Comparison of ENCODE assay signal across 27 cellular contexts in genomic region chr17:54727624-54728023, GRCh38.
DNase-seq lines count a peak whose midpoint lies in the region; ATAC-seq, FAIRE-seq and TF ChIP-seq lines count a peak whose summit lies in the region.
"Had no signal": no experiment of that assay in that cellular context is flagged by ENCODE, and none has a peak within 500 bp of the region (broad histone marks: within the 10 kb centered on the region; RNA-seq: fewer than 3 reads in every experiment).

No MANE protein-coding gene starts in this region.

- H4K20me1 ChIP-seq in HepG2 (ENCODE audit: insufficient read depth, low read length) (no peaks in the 10 kb centered on the region), neural progenitor cell (ENCODE audit: low read depth) (no peaks in the 10 kb centered on the region)
- H4K20me1 ChIP-seq: BLaER1 had no signal

- H3K27me3 Mint-ChIP-seq in neural progenitor cell (ENCODE audit: insufficient read depth, low read depth): peaks cover 4% of the 10 kb centered on the region
- H3K27me3 Mint-ChIP-seq: CD4-positive, alpha-beta memory T cell; CD4-positive, CD25-positive, alpha-beta regulatory T cell; CD8-positive, alpha-beta memory T cell had no signal

- CTCF ChIA-PET in HepG2 (lab: Yijun Ruan, JAX; ENCODE audit: low intra/inter-chr PET ratio, low total read pairs): no interaction called here

- FAIRE-seq in HepG2 (lab: Jason Lieb, UNC): no peak
- FAIRE-seq: A204.1, GM12892, GM18507 had no signal

- TF ChIP-seq RAD21 in HepG2 (CRISPR knock-in tag; IDR thresholded peaks at IDR 0.05): no peak

- no peak for TF ChIP-seq EP300 in HepG2 (IDR thresholded peaks at IDR 0.05; ENCODE audit: low read depth in 2 of 2, low read length in 2 of 2)
- TF ChIP-seq EP300 in HepG2 (CRISPR knock-in tag; IDR thresholded peaks at IDR 0.05; ENCODE audit: borderline replicate concordance): no peak

- no peaks in the 10 kb centered on the region for H3K4me1 Mint-ChIP-seq in neural progenitor cell
- H3K4me1 Mint-ChIP-seq: CD14-positive monocyte; CD4-positive, alpha-beta memory T cell; CD4-positive, CD25-positive, alpha-beta regulatory T cell; CD8-positive, alpha-beta memory T cell had no signal

- TF ChIP-seq POLR2A in HepG2 (IDR thresholded peaks at IDR 0.05; ENCODE audit: insufficient read depth in 1 of 2, low read depth in 2 of 2, low read length in 2 of 2): no peak
- no peak for TF ChIP-seq POLR2A in right lobe of liver (IDR thresholded peaks at IDR 0.05)

- BruUV-seq in HepG2 (replicated peaks; lab: Mats Ljungman, UMichigan): no TSS peak

- H3K9me3 Mint-ChIP-seq in neural progenitor cell: peaks cover 32% of the 10 kb centered on the region

- H3K4me1 ChIP-seq in HepG2 (ENCODE audit: insufficient read depth, low read length): no peaks in the 10 kb centered on the region
- no peaks in the 10 kb centered on the region for H3K4me1 ChIP-seq in right lobe of liver
- no peaks in the 10 kb centered on the region for H3K4me1 ChIP-seq in neural progenitor cell
- H3K4me1 ChIP-seq: BE2C, BLaER1 had no signal

- DNase-seq in HepG2 (ENCODE audit: low spot score): no peak
- DNase-seq in right lobe of liver: no peak
- DNase-seq in OCI-M1 (lab: John Stamatoyannopoulos, UW): peak; percentile 6
- peak; percentile 5 for DNase-seq in neural progenitor cell (ENCODE audit: low spot score)
- no peak for DNase-seq in NCI-H524 treated with DMSO at 0.1 percent for 48 hours (lab: John Stamatoyannopoulos, UW)
- no peak for DNase-seq in NCI-H146 (lab: John Stamatoyannopoulos, UW)
- DNase-seq: 8988T; ACHN; BE2C; C1 segment of cervical spinal cord; CD4-positive, alpha-beta memory T cell; CD4-positive, CD25-positive, alpha-beta regulatory T cell; CD8-positive, alpha-beta memory T cell; COR-L47; DMS 273 treated with DMSO at 0.1 percent for 48 hours; DMS153; DMS79; DND-41; EL; GDM1 had no signal

- H3K9ac ChIP-seq in HepG2 (ENCODE audit: insufficient read depth, low read depth, low read length) (no peak overlapping the region), neural progenitor cell (no peak overlapping the region)
- H3K9ac ChIP-seq: BLaER1 had no signal

- H3K27ac ChIP-seq in HepG2 (ENCODE audit: extremely low read length, insufficient read depth, low read length) (no peak overlapping the region), right lobe of liver (no peak overlapping the region), neural progenitor cell (no peak overlapping the region)
- H3K27ac ChIP-seq: BLaER1 had no signal

- H3K9me3 ChIP-seq in HepG2 (ENCODE audit: low read length) (peaks cover 74% of the 10 kb centered on the region), right lobe of liver (peaks cover 0 to 9% (median 0%) of the 10 kb centered on the region in 4 donors), neural progenitor cell (ENCODE audit: low read depth) (peaks cover 7% of the 10 kb centered on the region)
- H3K9me3 ChIP-seq: BE2C had no signal

- H2AFZ ChIP-seq in HepG2 (ENCODE audit: low read length) (no peak overlapping the region), neural progenitor cell (replicated peaks) (no peak overlapping the region)

- POLR2A ChIA-PET in HepG2 (lab: Yijun Ruan, JAX): no interaction called here

- H3K36me3 ChIP-seq in HepG2 (replicated peaks in 1 of 2; ENCODE audit: control insufficient read depth in 1 of 2, insufficient read depth in 2 of 2, low read length in 2 of 2) (no peaks in the 10 kb centered on the region), right lobe of liver (no peaks in the 10 kb centered on the region), neural progenitor cell (no peaks in the 10 kb centered on the region)
- H3K36me3 ChIP-seq: BE2C, BLaER1 had no signal

- H3K27ac Mint-ChIP-seq in neural progenitor cell: no peak overlapping the region
- H3K27ac Mint-ChIP-seq: CD14-positive monocyte; CD4-positive, alpha-beta memory T cell; CD4-positive, CD25-positive, alpha-beta regulatory T cell; CD8-positive, alpha-beta memory T cell had no signal

- H3K27me3 ChIP-seq in HepG2 (ENCODE audit: control insufficient read depth in 1 of 2, insufficient read depth in 2 of 2, low read length in 2 of 2): no peaks in the 10 kb centered on the region; a peak in 1 of 5 replicates
- no peaks in the 10 kb centered on the region for H3K27me3 ChIP-seq in right lobe of liver
- no peaks in the 10 kb centered on the region for H3K27me3 ChIP-seq in neural progenitor cell
- H3K27me3 ChIP-seq: BE2C, BLaER1 had no signal

- H3F3A ChIP-seq in neural progenitor cell (ENCODE audit: low read depth): no peaks in the 10 kb centered on the region

- H3K4me3 ChIP-seq in HepG2 (replicated peaks in 1 of 3; ENCODE audit: insufficient read depth in 1 of 3, low read depth in 2 of 3, low read length in 3 of 3) (no peak overlapping the region), right lobe of liver (no peak overlapping the region), neural progenitor cell (no peak overlapping the region)
- H3K4me3 ChIP-seq: BLaER1, GM12878 had no signal

- ATAC-seq in HepG2 (no peak), right lobe of liver (no peak), HG03159 (IDR thresholded peaks at IDR 0.05; ENCODE audit: unreplicated experiment) (no peak)
- ATAC-seq: GM12878 had no signal

- TF ChIP-seq CTCF in HepG2 (CRISPR knock-in tag; IDR thresholded peaks at IDR 0.05) (no peak), right lobe of liver (IDR thresholded peaks at IDR 0.05) (no peak), neural progenitor cell (IDR thresholded peaks at IDR 0.05) (no peak)

- H3K79me2 ChIP-seq in HepG2 (ENCODE audit: insufficient read depth, low read length) (no peaks in the 10 kb centered on the region), neural progenitor cell (ENCODE audit: low read depth) (no peaks in the 10 kb centered on the region)

- no peak overlapping the region for H3K4me3 Mint-ChIP-seq in neural progenitor cell
- H3K4me3 Mint-ChIP-seq: CD14-positive monocyte; CD4-positive, alpha-beta memory T cell; CD4-positive, CD25-positive, alpha-beta regulatory T cell; CD8-positive, alpha-beta memory T cell had no signal

- intact Hi-C loops in HepG2 (cut with micrococcal nuclease; ENCODE audit: unreplicated experiment) (no loop called here), right lobe of liver (cut with DNase I) (no loop called here)

- H3K4me2 ChIP-seq in HepG2 (ENCODE audit: low read depth, low read length) (no peak overlapping the region), neural progenitor cell (no peak overlapping the region)
- H3K4me2 ChIP-seq: BLaER1 had no signal

- in situ Hi-C loops in HepG2 (cut with HindIII; ENCODE audit: extremely low pct_ligation_motif_present, low pct_unique_long_range_greater_than_20kb): no loop called here

- no peaks in the 10 kb centered on the region for H3K36me3 Mint-ChIP-seq in neural progenitor cell
- H3K36me3 Mint-ChIP-seq: CD14-positive monocyte; CD4-positive, alpha-beta memory T cell; CD4-positive, CD25-positive, alpha-beta regulatory T cell; CD8-positive, alpha-beta memory T cell had no signal

TF ChIP-seq in HepG2, 621 proteins besides CTCF, POLR2A, EP300 and RAD21:
- TF ChIP-seq PHF21A (CRISPR knock-in tag; IDR thresholded peaks at IDR 0.05) (no peak), MEIS1 (CRISPR knock-in tag; IDR thresholded peaks at IDR 0.05; ENCODE audit: borderline replicate concordance) (no peak), ZNF136 (CRISPR knock-in tag; IDR thresholded peaks at IDR 0.05; ENCODE audit: low read depth) (peak; percentile 90; the same call in 1 of the 2 replicates), RARA (CRISPR knock-in tag; IDR thresholded peaks at IDR 0.05) (no peak)

Comparison
In these comparisons a context has a peak if more than half of its experiments do, and no peak if none do; other contexts are left out.
1. DNase-seq: peak in OCI-M1 (single experiment) and neural progenitor cell (single experiment); none in HepG2 (single experiment), right lobe of liver (0 of 3), NCI-H524 treated with DMSO at 0.1 percent for 48 hours (single experiment) and NCI-H146 (single experiment).